2 cellular contexts compared by ENCODE assay signal in the genomic region with DNA sequence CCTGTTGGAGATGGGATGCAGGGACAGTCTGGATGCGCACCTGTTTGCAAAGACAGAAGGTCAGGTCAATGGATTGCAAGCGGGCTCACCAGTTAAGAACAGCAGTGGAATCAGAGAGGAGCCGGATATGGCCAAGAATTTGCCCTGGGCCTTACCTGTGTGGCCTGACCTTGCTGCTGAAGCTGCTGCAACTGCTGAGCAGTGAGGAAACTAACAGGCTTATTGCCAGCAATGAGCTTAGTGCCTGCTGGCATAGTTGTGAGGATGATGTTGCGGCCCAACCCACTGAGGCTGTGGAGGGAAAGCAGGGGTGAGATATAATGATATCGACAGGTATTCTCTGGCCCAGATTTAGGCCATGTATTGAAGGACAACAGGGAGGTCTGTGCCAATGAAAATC.
TF ChIP-seq lines count a peak whose summit lies in the region.

No MANE protein-coding gene starts in this region.

TF ChIP-seq in SK-N-SH treated with all-trans-retinoic acid at 6 μM for 48 hours, 23 proteins besides CTCF, POLR2A, EP300 and RAD21:
- TF ChIP-seq, protein P1, sequence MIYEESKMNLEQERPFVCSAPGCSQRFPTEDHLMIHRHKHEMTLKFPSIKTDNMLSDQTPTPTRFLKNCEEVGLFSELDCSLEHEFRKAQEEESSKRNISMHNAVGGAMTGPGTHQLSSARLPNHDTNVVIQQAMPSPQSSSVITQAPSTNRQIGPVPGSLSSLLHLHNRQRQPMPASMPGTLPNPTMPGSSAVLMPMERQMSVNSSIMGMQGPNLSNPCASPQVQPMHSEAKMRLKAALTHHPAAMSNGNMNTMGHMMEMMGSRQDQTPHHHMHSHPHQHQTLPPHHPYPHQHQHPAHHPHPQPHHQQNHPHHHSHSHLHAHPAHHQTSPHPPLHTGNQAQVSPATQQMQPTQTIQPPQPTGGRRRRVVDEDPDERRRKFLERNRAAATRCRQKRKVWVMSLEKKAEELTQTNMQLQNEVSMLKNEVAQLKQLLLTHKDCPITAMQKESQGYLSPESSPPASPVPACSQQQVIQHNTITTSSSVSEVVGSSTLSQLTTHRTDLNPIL (CRISPR knock-in tag; IDR thresholded peaks at IDR 0.05; ENCODE audit: low read depth), result no peak
- TF ChIP-seq ZFP30 (CRISPR knock-in tag; IDR thresholded peaks at IDR 0.05), result no peak
- no peak for TF ChIP-seq GLIS3 (CRISPR knock-in tag; IDR thresholded peaks at IDR 0.05)
- TF ChIP-seq OSR1 (CRISPR knock-in tag; IDR thresholded peaks at IDR 0.05), result no peak
- TF ChIP-seq ZNF70 (CRISPR knock-in tag; IDR thresholded peaks at IDR 0.05), result no peak
- TF ChIP-seq, protein P2, sequence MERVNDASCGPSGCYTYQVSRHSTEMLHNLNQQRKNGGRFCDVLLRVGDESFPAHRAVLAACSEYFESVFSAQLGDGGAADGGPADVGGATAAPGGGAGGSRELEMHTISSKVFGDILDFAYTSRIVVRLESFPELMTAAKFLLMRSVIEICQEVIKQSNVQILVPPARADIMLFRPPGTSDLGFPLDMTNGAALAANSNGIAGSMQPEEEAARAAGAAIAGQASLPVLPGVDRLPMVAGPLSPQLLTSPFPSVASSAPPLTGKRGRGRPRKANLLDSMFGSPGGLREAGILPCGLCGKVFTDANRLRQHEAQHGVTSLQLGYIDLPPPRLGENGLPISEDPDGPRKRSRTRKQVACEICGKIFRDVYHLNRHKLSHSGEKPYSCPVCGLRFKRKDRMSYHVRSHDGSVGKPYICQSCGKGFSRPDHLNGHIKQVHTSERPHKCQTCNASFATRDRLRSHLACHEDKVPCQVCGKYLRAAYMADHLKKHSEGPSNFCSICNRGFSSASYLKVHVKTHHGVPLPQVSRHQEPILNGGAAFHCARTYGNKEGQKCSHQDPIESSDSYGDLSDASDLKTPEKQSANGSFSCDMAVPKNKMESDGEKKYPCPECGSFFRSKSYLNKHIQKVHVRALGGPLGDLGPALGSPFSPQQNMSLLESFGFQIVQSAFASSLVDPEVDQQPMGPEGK (CRISPR knock-in tag; IDR thresholded peaks at IDR 0.05; ENCODE audit: borderline replicate concordance), result no peak
- TF ChIP-seq, protein P3, sequence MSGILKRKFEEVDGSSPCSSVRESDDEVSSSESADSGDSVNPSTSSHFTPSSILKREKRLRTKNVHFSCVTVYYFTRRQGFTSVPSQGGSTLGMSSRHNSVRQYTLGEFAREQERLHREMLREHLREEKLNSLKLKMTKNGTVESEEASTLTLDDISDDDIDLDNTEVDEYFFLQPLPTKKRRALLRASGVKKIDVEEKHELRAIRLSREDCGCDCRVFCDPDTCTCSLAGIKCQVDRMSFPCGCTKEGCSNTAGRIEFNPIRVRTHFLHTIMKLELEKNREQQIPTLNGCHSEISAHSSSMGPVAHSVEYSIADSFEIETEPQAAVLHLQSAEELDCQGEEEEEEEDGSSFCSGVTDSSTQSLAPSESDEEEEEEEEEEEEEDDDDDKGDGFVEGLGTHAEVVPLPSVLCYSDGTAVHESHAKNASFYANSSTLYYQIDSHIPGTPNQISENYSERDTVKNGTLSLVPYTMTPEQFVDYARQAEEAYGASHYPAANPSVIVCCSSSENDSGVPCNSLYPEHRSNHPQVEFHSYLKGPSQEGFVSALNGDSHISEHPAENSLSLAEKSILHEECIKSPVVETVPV (CRISPR knock-in tag; IDR thresholded peaks at IDR 0.05), result no peak

TF ChIP-seq in GM23338, 12 proteins besides CTCF, POLR2A, EP300 and RAD21:
- TF ChIP-seq, protein P4, sequence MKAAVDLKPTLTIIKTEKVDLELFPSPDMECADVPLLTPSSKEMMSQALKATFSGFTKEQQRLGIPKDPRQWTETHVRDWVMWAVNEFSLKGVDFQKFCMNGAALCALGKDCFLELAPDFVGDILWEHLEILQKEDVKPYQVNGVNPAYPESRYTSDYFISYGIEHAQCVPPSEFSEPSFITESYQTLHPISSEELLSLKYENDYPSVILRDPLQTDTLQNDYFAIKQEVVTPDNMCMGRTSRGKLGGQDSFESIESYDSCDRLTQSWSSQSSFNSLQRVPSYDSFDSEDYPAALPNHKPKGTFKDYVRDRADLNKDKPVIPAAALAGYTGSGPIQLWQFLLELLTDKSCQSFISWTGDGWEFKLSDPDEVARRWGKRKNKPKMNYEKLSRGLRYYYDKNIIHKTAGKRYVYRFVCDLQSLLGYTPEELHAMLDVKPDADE (IDR thresholded peaks at IDR 0.05), result no peak
- TF ChIP-seq EZH2phosphoT487 (IDR thresholded peaks at IDR 0.05; ENCODE audit: unreplicated experiment), result no peak
- TF ChIP-seq REST (IDR thresholded peaks at IDR 0.05; ENCODE audit: unreplicated experiment), result no peak
- TF ChIP-seq CREB1 (CRISPR knock-in tag; IDR thresholded peaks at IDR 0.05; ENCODE audit: low read depth), result no peak
- TF ChIP-seq, protein P5, sequence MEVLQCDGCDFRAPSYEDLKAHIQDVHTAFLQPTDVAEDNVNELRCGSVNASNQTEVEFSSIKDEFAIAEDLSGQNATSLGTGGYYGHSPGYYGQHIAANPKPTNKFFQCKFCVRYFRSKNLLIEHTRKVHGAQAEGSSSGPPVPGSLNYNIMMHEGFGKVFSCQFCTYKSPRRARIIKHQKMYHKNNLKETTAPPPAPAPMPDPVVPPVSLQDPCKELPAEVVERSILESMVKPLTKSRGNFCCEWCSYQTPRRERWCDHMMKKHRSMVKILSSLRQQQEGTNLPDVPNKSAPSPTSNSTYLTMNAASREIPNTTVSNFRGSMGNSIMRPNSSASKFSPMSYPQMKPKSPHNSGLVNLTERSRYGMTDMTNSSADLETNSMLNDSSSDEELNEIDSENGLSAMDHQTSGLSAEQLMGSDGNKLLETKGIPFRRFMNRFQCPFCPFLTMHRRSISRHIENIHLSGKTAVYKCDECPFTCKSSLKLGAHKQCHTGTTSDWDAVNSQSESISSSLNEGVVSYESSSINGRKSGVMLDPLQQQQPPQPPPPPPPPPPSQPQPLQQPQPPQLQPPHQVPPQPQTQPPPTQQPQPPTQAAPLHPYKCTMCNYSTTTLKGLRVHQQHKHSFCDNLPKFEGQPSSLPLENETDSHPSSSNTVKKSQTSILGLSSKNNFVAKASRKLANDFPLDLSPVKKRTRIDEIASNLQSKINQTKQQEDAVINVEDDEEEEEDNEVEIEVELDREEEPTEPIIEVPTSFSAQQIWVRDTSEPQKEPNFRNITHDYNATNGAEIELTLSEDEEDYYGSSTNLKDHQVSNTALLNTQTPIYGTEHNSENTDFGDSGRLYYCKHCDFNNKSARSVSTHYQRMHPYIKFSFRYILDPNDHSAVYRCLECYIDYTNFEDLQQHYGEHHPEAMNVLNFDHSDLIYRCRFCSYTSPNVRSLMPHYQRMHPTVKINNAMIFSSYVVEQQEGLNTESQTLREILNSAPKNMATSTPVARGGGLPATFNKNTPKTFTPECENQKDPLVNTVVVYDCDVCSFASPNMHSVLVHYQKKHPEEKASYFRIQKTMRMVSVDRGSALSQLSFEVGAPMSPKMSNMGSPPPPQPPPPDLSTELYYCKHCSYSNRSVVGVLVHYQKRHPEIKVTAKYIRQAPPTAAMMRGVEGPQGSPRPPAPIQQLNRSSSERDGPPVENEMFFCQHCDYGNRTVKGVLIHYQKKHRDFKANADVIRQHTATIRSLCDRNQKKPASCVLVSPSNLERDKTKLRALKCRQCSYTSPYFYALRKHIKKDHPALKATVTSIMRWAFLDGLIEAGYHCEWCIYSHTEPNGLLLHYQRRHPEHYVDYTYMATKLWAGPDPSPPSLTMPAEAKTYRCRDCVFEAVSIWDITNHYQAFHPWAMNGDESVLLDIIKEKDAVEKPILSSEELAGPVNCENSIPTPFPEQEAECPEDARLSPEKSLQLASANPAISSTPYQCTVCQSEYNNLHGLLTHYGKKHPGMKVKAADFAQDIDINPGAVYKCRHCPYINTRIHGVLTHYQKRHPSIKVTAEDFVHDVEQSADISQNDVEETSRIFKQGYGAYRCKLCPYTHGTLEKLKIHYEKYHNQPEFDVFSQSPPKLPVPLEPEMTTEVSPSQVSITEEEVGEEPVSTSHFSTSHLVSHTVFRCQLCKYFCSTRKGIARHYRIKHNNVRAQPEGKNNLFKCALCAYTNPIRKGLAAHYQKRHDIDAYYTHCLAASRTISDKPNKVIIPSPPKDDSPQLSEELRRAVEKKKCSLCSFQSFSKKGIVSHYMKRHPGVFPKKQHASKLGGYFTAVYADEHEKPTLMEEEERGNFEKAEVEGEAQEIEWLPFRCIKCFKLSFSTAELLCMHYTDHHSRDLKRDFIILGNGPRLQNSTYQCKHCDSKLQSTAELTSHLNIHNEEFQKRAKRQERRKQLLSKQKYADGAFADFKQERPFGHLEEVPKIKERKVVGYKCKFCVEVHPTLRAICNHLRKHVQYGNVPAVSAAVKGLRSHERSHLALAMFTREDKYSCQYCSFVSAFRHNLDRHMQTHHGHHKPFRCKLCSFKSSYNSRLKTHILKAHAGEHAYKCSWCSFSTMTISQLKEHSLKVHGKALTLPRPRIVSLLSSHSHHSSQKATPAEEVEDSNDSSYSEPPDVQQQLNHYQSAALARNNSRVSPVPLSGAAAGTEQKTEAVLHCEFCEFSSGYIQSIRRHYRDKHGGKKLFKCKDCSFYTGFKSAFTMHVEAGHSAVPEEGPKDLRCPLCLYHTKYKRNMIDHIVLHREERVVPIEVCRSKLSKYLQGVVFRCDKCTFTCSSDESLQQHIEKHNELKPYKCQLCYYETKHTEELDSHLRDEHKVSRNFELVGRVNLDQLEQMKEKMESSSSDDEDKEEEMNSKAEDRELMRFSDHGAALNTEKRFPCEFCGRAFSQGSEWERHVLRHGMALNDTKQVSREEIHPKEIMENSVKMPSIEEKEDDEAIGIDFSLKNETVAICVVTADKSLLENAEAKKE (CRISPR knock-in tag; IDR thresholded peaks at IDR 0.05), result no peak
- no peak for TF ChIP-seq EZH2 (IDR thresholded peaks at IDR 0.05; ENCODE audit: low read depth, unreplicated experiment)
- TF ChIP-seq STAT1 (IDR thresholded peaks at IDR 0.05; ENCODE audit: unreplicated experiment), result no peak
- TF ChIP-seq ZNF331 (CRISPR knock-in tag; IDR thresholded peaks at IDR 0.05; ENCODE audit: low read depth), result no peak
- TF ChIP-seq POLR2AphosphoS5 (IDR thresholded peaks at IDR 0.05; ENCODE audit: low read depth), result no peak
- no peak for TF ChIP-seq JUNB (IDR thresholded peaks at IDR 0.05; ENCODE audit: unreplicated experiment)
- TF ChIP-seq ZNF114 (CRISPR knock-in tag; IDR thresholded peaks at IDR 0.05), result no peak
- TF ChIP-seq NANOG (IDR thresholded peaks at IDR 0.05; ENCODE audit: borderline replicate concordance), result no peak
